23 cellular contexts compared by ENCODE assay signal in genomic region chr12:16962889-16963288, GRCh38.
"Had no signal": no experiment of that assay in that cellular context is flagged by ENCODE, and none has a peak within 500 bp of the region (broad histone marks: within the 10 kb centered on the region; RNA-seq: fewer than 3 reads in every experiment).

No MANE protein-coding gene starts in this region.

- H3K4me3 Mint-ChIP-seq: activated CD4-positive, alpha-beta memory T cell treated with anti-CD3 and anti-CD28 coated beads for 36 hours; activated naive CD4-positive, alpha-beta T cell treated with anti-CD3 and anti-CD28 coated beads for 36 hours; activated naive CD8-positive, alpha-beta T cell treated with anti-CD3 and anti-CD28 coated beads, Interleukin-2, amount 10 ng/mL, durations not matched to agents 7 days and 5 days; activated T-cell treated with anti-CD3 and anti-CD28 coated beads, Interleukin-2, amount 50 U/mL, for 72 hours; naive B cell; stimulated activated naive CD8-positive, alpha-beta T cell treated with anti-CD3 and anti-CD28 coated beads, Interleukin-15, Interleukin-2, amounts not matched to agents 100 ng/mL and 50 ng/mL, for 24 hours had no signal

- DNase-seq: activated CD4-positive, alpha-beta memory T cell treated with anti-CD3 and anti-CD28 coated beads for 36 hours; activated CD4-positive, alpha-beta T cell treated with anti-CD3 and anti-CD28 coated beads for 48 hours; activated effector memory CD4-positive, alpha-beta T cell treated with Interleukin-2 at 50 U/mL for 16 hours; activated naive CD4-positive, alpha-beta T cell treated with anti-CD3 and anti-CD28 coated beads for 36 hours; activated naive CD8-positive, alpha-beta T cell treated with anti-CD3 and anti-CD28 coated beads, Interleukin-2, amount 10 ng/mL, durations not matched to agents 7 days and 5 days; activated T-cell treated with anti-CD3 and anti-CD28 coated beads, Interleukin-2, amount 50 U/mL, for 72 hours; amniotic stem cell; foreskin melanocyte; glutamatergic neuron; hippocampal formation; kidney glomerular epithelial cell; left lung; naive B cell; occipital lobe; posterior cingulate gyrus; right lobe of liver; stimulated activated CD4-positive, alpha-beta T cell treated with anti-CD3 and anti-CD28 coated beads, Interleukin-1b, Interleukin-23, amount 100 ng/mL, for 48 hours; substantia nigra; T1000; thyroid gland had no signal

- H3K4me3 ChIP-seq: left lung, lung, right lobe of liver, skin epidermis, thyroid gland had no signal

- H3K27me3 Mint-ChIP-seq: activated CD4-positive, alpha-beta memory T cell treated with anti-CD3 and anti-CD28 coated beads for 36 hours; activated naive CD8-positive, alpha-beta T cell treated with anti-CD3 and anti-CD28 coated beads, Interleukin-2, amount 10 ng/mL, durations not matched to agents 7 days and 5 days; naive B cell; stimulated activated naive CD8-positive, alpha-beta T cell treated with anti-CD3 and anti-CD28 coated beads, Interleukin-15, Interleukin-2, amounts not matched to agents 100 ng/mL and 50 ng/mL, for 24 hours had no signal

- H3K36me3 Mint-ChIP-seq: activated CD4-positive, alpha-beta memory T cell treated with anti-CD3 and anti-CD28 coated beads for 36 hours; activated naive CD8-positive, alpha-beta T cell treated with anti-CD3 and anti-CD28 coated beads, Interleukin-2, amount 10 ng/mL, durations not matched to agents 7 days and 5 days; naive B cell had no signal

- H3K36me3 ChIP-seq: left lung, right lobe of liver, thyroid gland had no signal

- H3K4me1 Mint-ChIP-seq: activated naive CD8-positive, alpha-beta T cell treated with anti-CD3 and anti-CD28 coated beads, Interleukin-2, amount 10 ng/mL, durations not matched to agents 7 days and 5 days; naive B cell had no signal

- H3K27me3 ChIP-seq: left lung, right lobe of liver, thyroid gland had no signal

- H3K4me1 ChIP-seq: left lung, right lobe of liver, thyroid gland had no signal

- H3K27ac ChIP-seq: left lung, right lobe of liver, skin epidermis, thyroid gland had no signal

- H3K9me3 ChIP-seq: right lobe of liver, thyroid gland had no signal

- H3K27ac Mint-ChIP-seq: activated CD4-positive, alpha-beta memory T cell treated with anti-CD3 and anti-CD28 coated beads for 36 hours; activated naive CD4-positive, alpha-beta T cell treated with anti-CD3 and anti-CD28 coated beads for 36 hours; activated naive CD8-positive, alpha-beta T cell treated with anti-CD3 and anti-CD28 coated beads, Interleukin-2, amount 10 ng/mL, durations not matched to agents 7 days and 5 days; activated T-cell treated with anti-CD3 and anti-CD28 coated beads, Interleukin-2, amount 50 U/mL, for 72 hours; naive B cell; stimulated activated naive CD8-positive, alpha-beta T cell treated with anti-CD3 and anti-CD28 coated beads, Interleukin-15, Interleukin-2, amounts not matched to agents 100 ng/mL and 50 ng/mL, for 24 hours had no signal
